24 cellular contexts compared by ENCODE assay signal in the genomic region with DNA sequence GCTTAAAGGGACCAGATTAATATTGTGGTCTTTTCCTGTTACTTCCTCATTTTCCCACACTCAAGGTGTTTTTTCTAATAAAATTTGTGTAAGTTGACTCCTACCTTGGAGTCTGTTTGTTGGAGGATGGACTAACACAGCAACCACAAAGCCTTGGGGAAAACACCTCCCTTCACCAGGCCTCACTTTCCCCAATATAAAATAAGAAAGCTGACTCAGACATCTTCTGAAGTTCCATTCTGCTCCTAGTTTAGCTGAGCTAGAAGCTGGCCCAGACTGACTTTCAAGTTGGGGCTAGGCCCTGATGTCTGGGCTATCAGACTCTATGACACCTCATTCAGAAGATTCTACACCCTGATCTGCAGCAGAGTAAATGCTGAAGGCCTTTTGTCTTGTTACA.
"Had no signal": no experiment of that assay in that cellular context is flagged by ENCODE, and none has a peak within 500 bp of the region (broad histone marks: within the 10 kb centered on the region; RNA-seq: fewer than 3 reads in every experiment).

No MANE protein-coding gene starts in this region.

- H3K4me1 ChIP-seq: breast epithelium, foreskin keratinocyte, vagina had no signal

- FAIRE-seq: colon, small intestine had no signal

- H3K4me3 ChIP-seq: breast epithelium, lung, neural progenitor cell, thoracic aorta, vagina had no signal

- ATAC-seq: activated CD4-positive, alpha-beta T cell treated with anti-CD3 and anti-CD28 coated beads for 36 hours; foreskin keratinocyte; naive thymus-derived CD4-positive, alpha-beta T cell; sciatic nerve; stimulated activated memory B cell treated with anti-CD40 and anti-IgM and Interleukin-4, amounts not matched to agents 10 μg/mL and 1 μg/mL and 100 μg/mL, for 72 hours had no signal

- H3K9me3 ChIP-seq: breast epithelium, thoracic aorta, vagina had no signal

- H3K27me3 ChIP-seq: breast epithelium, foreskin keratinocyte, neural progenitor cell, vagina had no signal

- H3K4me2 ChIP-seq: neural progenitor cell had no signal

- H3K36me3 ChIP-seq: breast epithelium, neural progenitor cell, thoracic aorta, vagina had no signal

- H3K27ac ChIP-seq: breast epithelium, foreskin keratinocyte, neural progenitor cell, thoracic aorta, vagina had no signal

- H3K9ac ChIP-seq: neural progenitor cell had no signal

- H2AFZ ChIP-seq: neural progenitor cell had no signal

- DNase-seq: activated B cell treated with CpG ODN at 0.5 μM for 24 hours; activated CD4-positive, alpha-beta T cell treated with anti-CD3 and anti-CD28 coated beads for 36 hours; activated CD4-positive, alpha-beta T cell treated with anti-CD3 and anti-CD28 coated beads, Interleukin-2, amount 50 U/mL, for 4 hours; activated CD8-positive, alpha-beta memory T cell treated with anti-CD3 and anti-CD28 coated beads for 24 hours; activated CD8-positive, alpha-beta memory T cell treated with anti-CD3 and anti-CD28 coated beads, Interleukin-2, amount 50 U/mL, for 48 hours; activated naive CD4-positive, alpha-beta T cell; activated naive CD8-positive, alpha-beta T cell treated with anti-CD3 and anti-CD28 coated beads, Interleukin-2, amount 10 ng/mL, durations not matched to agents 7 days and 5 days; activated T-cell treated with anti-CD3 and anti-CD28 coated beads, Interleukin-2, amount 50 U/mL, for 4 hours; amniotic stem cell; effector memory CD4-positive, alpha-beta T cell; foreskin keratinocyte; immature natural killer cell; naive thymus-derived CD4-positive, alpha-beta T cell; posterior cingulate gyrus; small intestine; stimulated activated CD4-positive, alpha-beta T cell treated with anti-CD3 and anti-CD28 coated beads, Interleukin-15, amount 100 ng/mL, for 24 hours had no signal
